In the genomic region with DNA sequence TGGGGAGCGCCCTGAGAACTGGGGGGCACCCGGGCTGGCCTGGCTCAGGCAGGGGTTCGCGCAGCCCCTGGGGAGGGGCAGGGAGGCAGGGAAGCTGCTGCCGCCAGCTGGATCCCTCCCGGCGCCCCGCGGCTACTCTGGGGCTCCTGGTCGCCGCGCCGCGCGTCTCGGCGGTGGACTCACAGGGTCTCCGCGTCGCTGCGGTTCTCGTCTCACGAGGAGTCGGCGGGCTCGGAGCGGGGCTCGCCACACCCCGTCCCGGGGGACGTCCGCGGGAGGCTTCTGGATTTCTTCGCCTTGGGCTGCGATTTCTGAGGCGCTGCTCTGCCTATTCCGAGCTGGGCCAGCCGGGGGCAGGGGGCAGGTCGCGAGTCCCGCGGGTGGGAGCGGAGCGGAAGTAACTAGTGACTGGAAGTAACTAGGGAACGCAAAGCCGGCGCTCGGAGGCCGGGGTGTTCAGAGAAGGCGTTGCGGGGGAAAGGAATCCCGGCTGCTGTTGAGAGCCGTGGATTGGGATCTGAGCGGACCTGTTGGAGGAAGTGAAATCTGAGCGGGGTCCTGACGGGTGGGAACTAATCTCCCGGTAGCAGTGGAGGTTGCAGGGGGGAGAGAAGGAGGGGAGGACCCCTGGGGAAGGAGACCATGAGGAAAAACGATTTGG, we compare ENCODE assay signal across 8 cellular contexts. TPM values are rescaled to one million over a fixed set of nuclear protein-coding genes. Genes with fewer than 3 reads are reported as not detected.
DNase-seq lines count a peak whose midpoint lies in the region; ATAC-seq and TF ChIP-seq lines count a peak whose summit lies in the region.

No MANE protein-coding gene starts in this region.

- CTCF ChIA-PET in AG04449 (lab: Yijun Ruan, JAX), result interaction anchor here (1.1 to 1.2 kb wide), 3 partner anchors 61 to 183 kb away, joined by 3 read pairs; no protein-coding TSS in a partner anchor

- peak overlapping the region in 1 of 2 experiments; percentile 86 for H3K23ac ChIP-seq in mesenchymal stem cell (ENCODE audit: low read length in 2 of 2)

- peak overlapping the region; percentile 54 for H2BK120ac ChIP-seq in mesenchymal stem cell (ENCODE audit: low read depth, low read length)

- H3K18ac ChIP-seq in mesenchymal stem cell (ENCODE audit: low read depth in 1 of 2, low read length in 2 of 2), result peak overlapping the region; percentile 80

- no peak for TF ChIP-seq CTCF in AG04449 (IDR thresholded peaks at IDR 0.05; ENCODE audit: insufficient read depth, low read length, missing control alignments)

- POLR2A ChIA-PET in AG04449 (lab: Yijun Ruan, JAX), result interaction anchor here (1.0 to 1.2 kb wide), 2 partner anchors 40 to 170 kb away, joined by 3 read pairs; no protein-coding TSS in a partner anchor

- peaks cover 25% of the 10 kb centered on the region for H3K36me3 Mint-ChIP-seq in effector memory CD8-positive, alpha-beta T cell (ENCODE audit: insufficient read depth)

- H3K4me2 ChIP-seq in mesenchymal stem cell (ENCODE audit: low read length, poor library complexity, severe bottlenecking), result peak overlapping the region; percentile 99

- H3K4me3 ChIP-seq in AG04449 (ENCODE audit: low read depth, low read length) (peak overlapping the region; percentile 80), mesenchymal stem cell (ENCODE audit: insufficient read depth in 1 of 2, low read depth in 1 of 2, low read length in 2 of 2) (peak overlapping the region; percentile 67 to 82)

- peaks cover 0 to 5% of the 10 kb centered on the region in 2 experiments for H3K36me3 ChIP-seq in mesenchymal stem cell (ENCODE audit: control insufficient read depth in 1 of 2, insufficient read depth in 2 of 2, low read depth in 1 of 2, low read length in 2 of 2)

- peaks cover 0 to 22% of the 10 kb centered on the region in 2 experiments for H3K27me3 ChIP-seq in mesenchymal stem cell (ENCODE audit: control insufficient read depth in 1 of 2, insufficient read depth in 1 of 2, low read length in 2 of 2)

- H2AK5ac ChIP-seq in mesenchymal stem cell (ENCODE audit: low read length, severe bottlenecking), result no peak overlapping the region

- peak overlapping the region; percentile 59 to 88 for H3K4ac ChIP-seq in mesenchymal stem cell (ENCODE audit: low read depth in 1 of 2, low read length in 2 of 2)

- WGBS in mesenchymal stem cell, result under 1% methylated on average over 54 of the region's 58 CpGs

- no peaks in the 10 kb centered on the region for H3K9me3 Mint-ChIP-seq in effector memory CD8-positive, alpha-beta T cell

- H3K27ac Mint-ChIP-seq in effector memory CD8-positive, alpha-beta T cell, result peak overlapping the region; percentile 98

- no peaks in the 10 kb centered on the region for H3K27me3 Mint-ChIP-seq in effector memory CD8-positive, alpha-beta T cell

- H2AFZ ChIP-seq in mesenchymal stem cell (ENCODE audit: low read depth, low read length), result peak overlapping the region; percentile 97

- peak overlapping the region in 1 of 2 experiments; percentile 86 for H2BK12ac ChIP-seq in mesenchymal stem cell (ENCODE audit: low read length in 2 of 2)

- no peak overlapping the region for H2BK5ac ChIP-seq in mesenchymal stem cell (ENCODE audit: low read depth, low read length, poor library complexity, severe bottlenecking)

- ATAC-seq in GM18867 (IDR thresholded peaks at IDR 0.05; ENCODE audit: unreplicated experiment) (peak; percentile 37), HG03095 (IDR thresholded peaks at IDR 0.05; ENCODE audit: unreplicated experiment) (peak; percentile 39)
- peak; percentile 47 for ATAC-seq in effector memory CD8-positive, alpha-beta T cell (replicated peaks)

- peak overlapping the region; percentile 34 for H4K91ac ChIP-seq in mesenchymal stem cell (ENCODE audit: low read length)

- H3K9me3 ChIP-seq in mesenchymal stem cell (ENCODE audit: control insufficient read depth, low read length), result no peaks in the 10 kb centered on the region

- H3K9ac ChIP-seq in mesenchymal stem cell (ENCODE audit: low read length), result peak overlapping the region; percentile 97

- H3K79me1 ChIP-seq in mesenchymal stem cell (replicated peaks; ENCODE audit: low read length, poor library complexity, severe bottlenecking), result peaks cover 2% of the 10 kb centered on the region

- H3K4me3 Mint-ChIP-seq in effector memory CD8-positive, alpha-beta T cell, result peak overlapping the region; percentile 93 to 95

- H4K8ac ChIP-seq in mesenchymal stem cell (ENCODE audit: low read length), result peak overlapping the region; percentile 27

- DNase-seq in AG04449 (ENCODE audit: low read depth, low spot score) (no peak), NCI-H526 treated with DMSO at 0.1 percent for 48 hours (lab: John Stamatoyannopoulos, UW) (peak; percentile 69), mesenchymal stem cell (peak; percentile 80)
- peak; percentile 85 for DNase-seq in activated CD8-positive, alpha-beta memory T cell treated with anti-CD3 and anti-CD28 coated beads for 24 hours
- peak; percentile 48 to 58 (median 51) for DNase-seq in effector memory CD8-positive, alpha-beta T cell
- DNase-seq in stimulated activated CD8-positive, alpha-beta memory T cell treated with anti-CD3 and anti-CD28 coated beads, Interleukin-15, amount 100 ng/mL, for 24 hours (ENCODE audit: low read depth), result peak; percentile 19

- peak overlapping the region in 1 of 2 experiments; percentile 75 for H3K14ac ChIP-seq in mesenchymal stem cell (ENCODE audit: low read length in 2 of 2)

- H2BK15ac ChIP-seq in mesenchymal stem cell (ENCODE audit: low read depth, poor library complexity, severe bottlenecking), result peak overlapping the region; percentile 65

- H3K4me1 ChIP-seq in mesenchymal stem cell (ENCODE audit: control insufficient read depth, insufficient read depth, low read depth, low read length), result peaks cover 6% of the 10 kb centered on the region

- H3K4me1 Mint-ChIP-seq in effector memory CD8-positive, alpha-beta T cell (ENCODE audit: low read depth in 2 of 2), result peaks cover 12 to 13% of the 10 kb centered on the region in 2 donors

- H3K27ac ChIP-seq in mesenchymal stem cell (ENCODE audit: low read length, poor library complexity, severe bottlenecking), result no peak overlapping the region

RNA-seq across cellular contexts. Expression of a gene that starts 0.5 kb away (rescaled TPM):
- 40.5 TPM for polyA plus RNA-seq in mesenchymal stem cell (2013, experiment 1 of 2)
- 40.9 TPM for polyA plus RNA-seq in mesenchymal stem cell (2013, experiment 2 of 2)

RNA-seq across cellular contexts. Expression of a gene that starts 49.8 kb away (rescaled TPM):
- polyA plus RNA-seq in mesenchymal stem cell (2013, experiment 1 of 2), result 0.98 TPM
- 1.0 TPM for polyA plus RNA-seq in mesenchymal stem cell (2013, experiment 2 of 2)
